ENCODE assay signal across 15 cellular contexts in the genomic region with DNA sequence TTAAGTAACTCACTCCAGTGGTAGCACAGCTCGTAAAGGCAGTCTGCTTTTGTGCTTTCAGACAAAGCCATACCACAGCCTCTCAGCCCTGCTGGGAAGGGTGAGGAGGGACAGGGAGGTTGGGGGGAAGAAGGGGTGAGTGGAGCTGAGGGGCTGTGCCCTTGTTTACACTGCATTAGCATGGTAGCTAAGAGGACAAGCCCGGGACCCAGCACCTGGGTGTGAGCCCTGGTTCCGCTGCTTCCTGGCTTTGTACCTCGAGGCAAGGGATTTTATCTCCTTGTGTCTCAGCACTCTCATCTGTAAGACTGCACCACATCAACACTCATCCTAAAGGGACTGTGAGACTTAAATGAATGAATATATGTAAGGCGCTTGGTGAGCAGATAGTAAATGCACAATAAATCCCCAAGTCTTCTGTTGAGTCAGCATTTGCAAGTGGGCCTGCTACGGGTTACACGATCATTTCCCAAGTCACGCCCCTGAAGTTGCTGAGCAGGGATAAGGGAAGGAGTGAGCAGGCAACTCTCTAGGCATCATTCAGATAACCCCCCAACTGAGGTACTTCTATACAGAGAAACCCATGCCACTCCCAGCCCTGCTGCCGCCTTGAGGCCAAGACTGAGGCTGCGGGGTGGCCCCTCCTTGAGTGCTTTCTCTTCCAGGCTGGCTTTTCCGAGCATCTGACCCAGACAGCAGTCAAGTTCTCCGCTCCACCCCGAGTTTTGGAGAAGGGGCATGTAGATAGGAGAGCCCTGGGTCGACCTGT. TPM values are rescaled to one million over a fixed set of nuclear protein-coding genes. Genes with fewer than 3 reads are reported as not detected.
DNase-seq lines count a peak whose midpoint lies in the region; ATAC-seq and TF ChIP-seq lines count a peak whose summit lies in the region.
"Had no signal": no experiment of that assay in that cellular context is flagged by ENCODE, and none has a peak within 500 bp of the region (broad histone marks: within the 10 kb centered on the region; RNA-seq: fewer than 3 reads in every experiment).

No MANE protein-coding gene starts in this region.

- H2AFZ ChIP-seq in OCI-LY7 (ENCODE audit: low read length), result no peak overlapping the region
- H2AFZ ChIP-seq: parathyroid adenoma had no signal

- H3K27me3 ChIP-seq in endodermal cell (ENCODE audit: control insufficient read depth, insufficient read depth, low read length, poor library complexity, severe bottlenecking), result peaks cover 26% of the 10 kb centered on the region

- CTCF ChIA-PET in OCI-LY7 (lab: Charles Lee; ENCODE audit: unreplicated experiment), result no interaction called here

- DNase-seq in OCI-LY7 (ENCODE audit: low spot score) (peak; percentile 32), endodermal cell (peak; percentile 86), osteocyte (ENCODE audit: extremely low spot score, unreplicated experiment) (no peak), nephron progenitor cell (no peak), GF-D8 (lab: John Stamatoyannopoulos, UW) (no peak)
- DNase-seq: activated naive CD4-positive, alpha-beta T cell treated with anti-CD3 and anti-CD28 coated beads for 36 hours; NCI-H1417 treated with DMSO at 0.1 percent for 48 hours; NCI-H524 had no signal

- POLR2A ChIA-PET in OCI-LY7 (lab: Charles Lee), result no interaction called here

- no peaks in the 10 kb centered on the region for H3K36me3 ChIP-seq in OCI-LY7 (ENCODE audit: insufficient read depth, low read length)
- H3K36me3 ChIP-seq in endodermal cell (ENCODE audit: control insufficient read depth, insufficient read depth, low read length), result no peaks in the 10 kb centered on the region
- H3K36me3 ChIP-seq: tibial nerve had no signal

- H3K4me1 Mint-ChIP-seq in endodermal cell (peaks cover 10% of the 10 kb centered on the region), osteocyte (ENCODE audit: unreplicated experiment) (peaks cover 11% of the 10 kb centered on the region), nephron progenitor cell (peaks cover 32% of the 10 kb centered on the region)

- H4K20me1 ChIP-seq in OCI-LY7 (ENCODE audit: insufficient read depth, low read length), result no peaks in the 10 kb centered on the region

- no peaks in the 10 kb centered on the region for H3K9me2 ChIP-seq in OCI-LY7 (ENCODE audit: insufficient read depth, low read length)

- H3K4me3 ChIP-seq in OCI-LY7 (ENCODE audit: low read depth, low read length, poor library complexity, severe bottlenecking) (no peak overlapping the region), endodermal cell (ENCODE audit: low read length) (no peak overlapping the region)
- H3K4me3 ChIP-seq: tibial nerve had no signal

- H3K9me3 ChIP-seq in OCI-LY7 (ENCODE audit: low read length), result no peaks in the 10 kb centered on the region
- no peaks in the 10 kb centered on the region for H3K9me3 ChIP-seq in endodermal cell (ENCODE audit: control insufficient read depth, low read length)
- H3K9me3 ChIP-seq: Caco-2, tibial nerve had no signal

- H3K9ac ChIP-seq in endodermal cell (ENCODE audit: extremely low read depth, low read length, poor library complexity, severe bottlenecking), result no peak overlapping the region
- H3K9ac ChIP-seq: parathyroid adenoma had no signal

- WGBS in endodermal cell (ENCODE audit: insufficient coverage in 1 of 2, insufficient read length in 1 of 2), 2 experiments, result 56 to 61% methylated on average over 8 to 14 of the region's 14 CpGs

- ATAC-seq in GM19467 (IDR thresholded peaks at IDR 0.05; ENCODE audit: unreplicated experiment), result no peak
- ATAC-seq: Right ventricle myocardium inferior had no signal

- TF ChIP-seq CTCF in GM12873 (IDR thresholded peaks at IDR 0.05; ENCODE audit: insufficient read depth, low read depth, low read length, missing control alignments) (peak; percentile 5), OCI-LY7 (conservative IDR thresholded peaks at IDR 0.05; ENCODE audit: low read length) (peak; percentile 55), endodermal cell (conservative IDR thresholded peaks at IDR 0.05) (peak; percentile 69), osteocyte (IDR thresholded peaks at IDR 0.05) (peak; percentile 15), nephron progenitor cell (IDR thresholded peaks at IDR 0.05) (no peak)

- intact Hi-C loops in OCI-LY7 (cut with micrococcal nuclease; ENCODE audit: unreplicated experiment), result no loop called here

- peaks cover 16% of the 10 kb centered on the region for H3K27me3 Mint-ChIP-seq in endodermal cell (ENCODE audit: insufficient read depth)
- peaks cover 24% of the 10 kb centered on the region for H3K27me3 Mint-ChIP-seq in osteocyte (ENCODE audit: unreplicated experiment)
- peaks cover 40% of the 10 kb centered on the region for H3K27me3 Mint-ChIP-seq in nephron progenitor cell (ENCODE audit: low read depth, poor library complexity)

- no peak overlapping the region for H3K27ac Mint-ChIP-seq in endodermal cell
- no peak overlapping the region for H3K27ac Mint-ChIP-seq in osteocyte (ENCODE audit: unreplicated experiment)
- no peak overlapping the region for H3K27ac Mint-ChIP-seq in nephron progenitor cell
- H3K27ac Mint-ChIP-seq: activated naive CD4-positive, alpha-beta T cell treated with anti-CD3 and anti-CD28 coated beads for 36 hours had no signal

- H3K36me3 Mint-ChIP-seq in endodermal cell (ENCODE audit: low read depth), result no peaks in the 10 kb centered on the region
- H3K36me3 Mint-ChIP-seq in osteocyte (ENCODE audit: unreplicated experiment), result no peaks in the 10 kb centered on the region
- no peaks in the 10 kb centered on the region for H3K36me3 Mint-ChIP-seq in nephron progenitor cell (ENCODE audit: low read depth)

- H3K79me2 ChIP-seq in OCI-LY7 (ENCODE audit: insufficient read depth, low read depth, low read length), result no peaks in the 10 kb centered on the region
- H3K79me2 ChIP-seq: parathyroid adenoma had no signal

- H3K27ac ChIP-seq in OCI-LY7 (ENCODE audit: low read depth, low read length, poor library complexity, severe bottlenecking) (no peak overlapping the region), endodermal cell (ENCODE audit: low read depth, low read length) (no peak overlapping the region)
- H3K27ac ChIP-seq: parathyroid adenoma, tibial nerve had no signal

- H3K9me3 Mint-ChIP-seq in endodermal cell, result no peaks in the 10 kb centered on the region
- no peaks in the 10 kb centered on the region for H3K9me3 Mint-ChIP-seq in osteocyte (ENCODE audit: unreplicated experiment)
- no peaks in the 10 kb centered on the region for H3K9me3 Mint-ChIP-seq in nephron progenitor cell
- H3K9me3 Mint-ChIP-seq: activated naive CD4-positive, alpha-beta T cell treated with anti-CD3 and anti-CD28 coated beads for 36 hours; central memory CD8-positive, alpha-beta T cell had no signal

- H3K4me3 Mint-ChIP-seq in endodermal cell, result no peak overlapping the region
- H3K4me3 Mint-ChIP-seq in osteocyte (ENCODE audit: unreplicated experiment), result no peak overlapping the region
- H3K4me3 Mint-ChIP-seq in nephron progenitor cell, result no peak overlapping the region
- H3K4me3 Mint-ChIP-seq: activated naive CD4-positive, alpha-beta T cell treated with anti-CD3 and anti-CD28 coated beads for 36 hours; central memory CD8-positive, alpha-beta T cell had no signal

- H3K4me2 ChIP-seq in OCI-LY7 (ENCODE audit: low read length), result no peak overlapping the region

- no TSS peak for BruUV-seq in OCI-LY7 (replicated peaks; lab: Mats Ljungman, UMichigan)

- H3K4me1 ChIP-seq in OCI-LY7 (ENCODE audit: insufficient read depth, low read length, poor library complexity, severe bottlenecking), result peaks cover 6% of the 10 kb centered on the region
- H3K4me1 ChIP-seq in endodermal cell (ENCODE audit: control insufficient read depth, insufficient read depth, low read length), result no peaks in the 10 kb centered on the region
- H3K4me1 ChIP-seq: Caco-2, parathyroid adenoma had no signal

RNA-seq across cellular contexts. Expression of a gene that starts 7.5 kb away (rescaled TPM):
- 0.19 TPM in 1 of 2 replicates, not detected in the other for total RNA-seq in OCI-LY7 (2014; rRNA removed; shearing (Covaris generic))
- total RNA-seq in OCI-LY7 (2022) (0.11 TPM in 1 of 2 replicates, not detected in the other), endodermal cell (under 1 TPM; 0.15 to 0.24 TPM), osteocyte (not detected in 2 replicates)
- polyA plus RNA-seq in endodermal cell (2013, experiment 1 of 2), result 2.4 TPM
- 2.0 TPM for polyA plus RNA-seq in endodermal cell (2013, experiment 2 of 2)
- total RNA-seq: activated naive CD4-positive, alpha-beta T cell treated with anti-CD3 and anti-CD28 coated beads for 36 hours had no signal

Comparison
In these comparisons a context has a peak if more than half of its experiments do, and no peak if none do; other contexts are left out.
1. DNase-seq: peak in OCI-LY7 (single experiment) and endodermal cell (single experiment); none in osteocyte (single experiment), nephron progenitor cell (single experiment) and GF-D8 (single experiment).